In the genomic region with DNA sequence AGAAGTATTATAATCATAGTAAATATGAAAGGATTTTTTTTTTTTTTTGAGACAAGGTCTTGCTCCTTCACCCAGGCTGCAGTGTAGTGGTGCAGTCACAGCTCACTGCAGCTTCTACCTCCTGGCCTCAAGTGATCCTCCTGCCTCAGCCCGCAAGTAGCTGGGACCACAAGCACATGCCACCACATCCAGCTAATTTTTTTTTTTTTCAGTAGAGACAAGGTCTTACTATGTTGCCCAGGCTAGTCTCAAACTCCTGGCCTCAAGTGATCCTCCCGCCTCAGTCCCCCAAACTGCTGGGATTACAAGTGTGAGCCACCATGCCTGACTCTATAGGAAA, we compare ENCODE assay signal across 21 cellular contexts.
DNase-seq lines count a peak whose midpoint lies in the region; ATAC-seq and TF ChIP-seq lines count a peak whose summit lies in the region.
"Had no signal": no experiment of that assay in that cellular context is flagged by ENCODE, and none has a peak within 500 bp of the region (broad histone marks: within the 10 kb centered on the region; RNA-seq: fewer than 3 reads in every experiment).

No MANE protein-coding gene starts in this region.

- no peak for TF ChIP-seq POLR2A in uterus (IDR thresholded peaks at IDR 0.05)

- H3K36me3 ChIP-seq in uterus = no peaks in the 10 kb centered on the region
- H3K36me3 ChIP-seq: ovary had no signal

- ATAC-seq in GM18499 (IDR thresholded peaks at IDR 0.05; ENCODE audit: insufficient read depth, unreplicated experiment) (peak; percentile 32), GM19463 (IDR thresholded peaks at IDR 0.05; ENCODE audit: unreplicated experiment) (peak; percentile 47), HG02885 (IDR thresholded peaks at IDR 0.05; ENCODE audit: poor library complexity, unreplicated experiment) (peak; percentile 51)
- peak; percentile 41 for ATAC-seq in effector memory CD8-positive, alpha-beta T cell (replicated peaks)
- ATAC-seq: activated CD8-positive, alpha-beta T cell treated with anti-CD3 and anti-CD28 coated beads, Interleukin-2, amount 10 ng/mL, durations not matched to agents 7 days and 5 days; T-helper 17 cell had no signal

- H3K36me3 Mint-ChIP-seq in effector memory CD8-positive, alpha-beta T cell (ENCODE audit: insufficient read depth) = no peaks in the 10 kb centered on the region
- H3K36me3 Mint-ChIP-seq in activated T-helper 1 cell treated with anti-CD3 and anti-CD28 coated beads, Interleukin-12 subunit alpha, Interleukin-12 subunit beta, Interleukin-2, Interleukin-4 antibody, amounts not matched to agents 30 ng/mL and 10 ng/mL and 1 ng/mL, durations not matched to agents 14 hours and 24 hours and 36 hours (ENCODE audit: low read depth) = peaks cover 4% of the 10 kb centered on the region
- H3K36me3 Mint-ChIP-seq: activated naive CD8-positive, alpha-beta T cell; brain had no signal

- no peaks in the 10 kb centered on the region for H3K27me3 ChIP-seq in uterus
- H3K27me3 ChIP-seq: ovary had no signal

- peak overlapping the region in 1 of 2 donors; percentile 8 for H3K27ac Mint-ChIP-seq in effector memory CD8-positive, alpha-beta T cell
- H3K27ac Mint-ChIP-seq in activated T-helper 1 cell treated with anti-CD3 and anti-CD28 coated beads, Interleukin-12 subunit alpha, Interleukin-12 subunit beta, Interleukin-2, Interleukin-4 antibody, amounts not matched to agents 30 ng/mL and 10 ng/mL and 1 ng/mL, durations not matched to agents 14 hours and 24 hours and 36 hours = no peak overlapping the region
- H3K27ac Mint-ChIP-seq: activated CD8-positive, alpha-beta T cell treated with anti-CD3 and anti-CD28 coated beads, Interleukin-2, amount 10 ng/mL, durations not matched to agents 7 days and 5 days; activated naive CD8-positive, alpha-beta T cell; brain; T-helper 17 cell had no signal

- H3K4me3 Mint-ChIP-seq in effector memory CD8-positive, alpha-beta T cell = no peak overlapping the region
- no peak overlapping the region for H3K4me3 Mint-ChIP-seq in activated T-helper 1 cell treated with anti-CD3 and anti-CD28 coated beads, Interleukin-12 subunit alpha, Interleukin-12 subunit beta, Interleukin-2, Interleukin-4 antibody, amounts not matched to agents 30 ng/mL and 10 ng/mL and 1 ng/mL, durations not matched to agents 14 hours and 24 hours and 36 hours
- H3K4me3 Mint-ChIP-seq: activated CD8-positive, alpha-beta T cell treated with anti-CD3 and anti-CD28 coated beads, Interleukin-2, amount 10 ng/mL, durations not matched to agents 7 days and 5 days; activated naive CD8-positive, alpha-beta T cell; brain; T-helper 17 cell had no signal

- no peaks in the 10 kb centered on the region for H3K27me3 Mint-ChIP-seq in effector memory CD8-positive, alpha-beta T cell
- H3K27me3 Mint-ChIP-seq in activated T-helper 1 cell treated with anti-CD3 and anti-CD28 coated beads, Interleukin-12 subunit alpha, Interleukin-12 subunit beta, Interleukin-2, Interleukin-4 antibody, amounts not matched to agents 30 ng/mL and 10 ng/mL and 1 ng/mL, durations not matched to agents 14 hours and 24 hours and 36 hours (ENCODE audit: insufficient read depth) = peaks cover 5% of the 10 kb centered on the region
- H3K27me3 Mint-ChIP-seq: activated B cell treated with CpG ODN at 0.5 μM for 24 hours, brain, T-helper 17 cell had no signal

- peaks cover 3% of the 10 kb centered on the region in 2 donors for H3K4me1 Mint-ChIP-seq in effector memory CD8-positive, alpha-beta T cell (ENCODE audit: low read depth in 2 of 2)
- peaks cover 8% of the 10 kb centered on the region for H3K4me1 Mint-ChIP-seq in activated T-helper 1 cell treated with anti-CD3 and anti-CD28 coated beads, Interleukin-12 subunit alpha, Interleukin-12 subunit beta, Interleukin-2, Interleukin-4 antibody, amounts not matched to agents 30 ng/mL and 10 ng/mL and 1 ng/mL, durations not matched to agents 14 hours and 24 hours and 36 hours (ENCODE audit: low read depth)
- H3K4me1 Mint-ChIP-seq: T-helper 17 cell had no signal

- H3K4me3 ChIP-seq in uterus = no peak overlapping the region
- H3K4me3 ChIP-seq: ovary had no signal

- no peaks in the 10 kb centered on the region for H3K9me3 Mint-ChIP-seq in effector memory CD8-positive, alpha-beta T cell
- H3K9me3 Mint-ChIP-seq in activated T-helper 1 cell treated with anti-CD3 and anti-CD28 coated beads, Interleukin-12 subunit alpha, Interleukin-12 subunit beta, Interleukin-2, Interleukin-4 antibody, amounts not matched to agents 30 ng/mL and 10 ng/mL and 1 ng/mL, durations not matched to agents 14 hours and 24 hours and 36 hours = no peaks in the 10 kb centered on the region
- H3K9me3 Mint-ChIP-seq: activated B cell treated with CpG ODN at 0.5 μM for 24 hours had no signal

- no peaks in the 10 kb centered on the region for H3K4me1 ChIP-seq in uterus

- no peak overlapping the region for H3K27ac ChIP-seq in uterus
- H3K27ac ChIP-seq: ovary had no signal

- H3K9me3 ChIP-seq in uterus = no peaks in the 10 kb centered on the region
- H3K9me3 ChIP-seq: ovary had no signal

- TF ChIP-seq CTCF in uterus (IDR thresholded peaks at IDR 0.05) = no peak

- no peak for DNase-seq in effector memory CD8-positive, alpha-beta T cell
- no peak for DNase-seq in SK-N-DZ (ENCODE audit: low spot score)
- no peak for DNase-seq in activated T-helper 1 cell treated with anti-CD3 and anti-CD28 coated beads, Interleukin-12 subunit alpha, Interleukin-12 subunit beta, Interleukin-2, Interleukin-4 antibody, amounts not matched to agents 30 ng/mL and 10 ng/mL and 1 ng/mL, durations not matched to agents 14 hours and 24 hours and 36 hours (ENCODE audit: low spot score)
- no peak for DNase-seq in HUDEP-2 (lab: John Stamatoyannopoulos, UW; ENCODE audit: unreplicated experiment in 76 of 76)
- DNase-seq in uterus = no peak
- DNase-seq: activated B cell treated with CpG ODN at 0.5 μM for 24 hours; activated CD8-positive, alpha-beta T cell treated with anti-CD3 and anti-CD28 coated beads, Interleukin-2, amount 10 ng/mL, durations not matched to agents 7 days and 5 days; activated T-cell treated with anti-CD3 and anti-CD28 coated beads, Interleukin-2, amount 50 U/mL, for 48 hours; cortex of kidney; erythroblast; NCI-H187 treated with DMSO at 0.1 percent for 48 hours; NCI-H446; ovary; stimulated activated CD4-positive, alpha-beta T cell treated with anti-CD3 and anti-CD28 coated beads, Interleukin-2, amount 100 ng/mL, for 48 hours; substantia nigra; T-helper 17 cell had no signal

- intact Hi-C loops in activated T-helper 1 cell treated with anti-CD3 and anti-CD28 coated beads, Interleukin-12 subunit alpha, Interleukin-12 subunit beta, Interleukin-2, Interleukin-4 antibody, amounts not matched to agents 30 ng/mL and 10 ng/mL and 1 ng/mL, durations not matched to agents 14 hours and 24 hours and 36 hours (cut with micrococcal nuclease) = no loop called here
- intact Hi-C loops in uterus (cut with DNase I; ENCODE audit: low total_unique reads) = no loop called here
